Comparison of ENCODE assay signal across 9 cellular contexts in the genomic region with DNA sequence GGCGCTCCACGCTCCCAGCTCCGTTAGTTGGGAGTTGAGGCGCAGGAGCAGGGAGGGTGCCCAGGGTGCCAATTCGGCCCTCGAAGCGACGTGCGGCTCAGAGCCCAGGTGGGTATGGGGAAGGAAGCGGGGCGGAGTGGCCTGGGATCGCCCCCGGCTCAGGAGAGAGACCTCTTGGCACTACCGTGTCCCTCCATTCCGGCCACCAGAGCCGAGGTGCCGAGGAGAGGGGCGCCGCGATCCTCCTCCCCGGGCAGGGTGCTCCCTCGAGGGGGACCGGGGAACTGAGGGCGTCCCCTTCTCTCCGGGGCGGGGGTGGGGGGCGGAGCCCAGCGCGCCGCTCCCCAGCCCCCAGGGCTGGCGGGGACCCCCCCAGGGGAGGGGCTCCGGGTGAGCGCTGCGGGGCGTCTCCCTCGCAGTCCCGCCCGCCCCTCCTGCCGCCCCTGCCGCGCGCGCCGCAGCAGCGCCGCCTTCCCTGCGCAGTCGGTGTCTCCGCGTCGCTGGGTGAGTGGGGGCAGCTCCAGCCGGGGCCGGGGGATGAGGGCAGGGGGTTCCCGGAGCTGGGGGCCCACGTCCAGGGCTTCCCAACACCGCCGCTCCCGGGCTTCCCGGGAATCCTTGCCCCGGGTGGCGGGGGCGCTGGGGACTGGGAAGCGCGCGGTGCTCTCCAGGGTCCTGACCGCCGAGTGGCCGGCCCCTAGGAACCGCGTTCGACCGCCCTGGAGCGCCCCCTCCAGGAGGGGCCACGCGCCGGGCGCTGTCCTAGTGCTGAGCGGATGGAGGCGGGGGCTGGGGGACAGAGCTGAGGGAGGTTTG. TPM values are rescaled to one million over a fixed set of nuclear protein-coding genes. Genes with fewer than 3 reads are reported as not detected.
DNase-seq lines count a peak whose midpoint lies in the region; FAIRE-seq and TF ChIP-seq lines count a peak whose summit lies in the region.
"Had no signal": no experiment of that assay in that cellular context is flagged by ENCODE, and none has a peak within 500 bp of the region (broad histone marks: within the 10 kb centered on the region; RNA-seq: fewer than 3 reads in every experiment).

TSS of gene HPCA (plus strand) at position 480 of the 816 bp plus-strand sequence. CDS start 2,408 bp downstream, outside the sequence.

- H3K4me1 ChIP-seq in NT2/D1 (ENCODE audit: insufficient read depth, insufficient read length) (peaks cover 22% of the 10 kb centered on the region), kidney (ENCODE audit: control insufficient read depth in 1 of 2, insufficient read depth in 1 of 2, low read depth in 1 of 2, low read length in 2 of 2) (no peaks in the 10 kb centered on the region), stomach (peaks cover 17 to 29% (median 25%) of the 10 kb centered on the region in 4 donors), tibial artery (peaks cover 0 to 26% (median 22%) of the 10 kb centered on the region in 4 donors)

- H3K36me3 Mint-ChIP-seq in brain = no peaks in the 10 kb centered on the region

- peaks cover 42% of the 10 kb centered on the region for H3K27me3 ChIP-seq in NT2/D1 (ENCODE audit: insufficient read depth, insufficient read length)
- peaks cover 11 to 70% (median 36%) of the 10 kb centered on the region in 3 donors for H3K27me3 ChIP-seq in stomach
- peaks cover 0 to 64% of the 10 kb centered on the region in 2 donors for H3K27me3 ChIP-seq in tibial artery

- TF ChIP-seq CTCF in brain (conservative IDR thresholded peaks at IDR 0.05) (peak; percentile 58 to 69), kidney (IDR thresholded peaks at IDR 0.05; ENCODE audit: borderline replicate concordance, extremely low read depth, insufficient read depth) (peak; percentile 33), stomach (IDR thresholded peaks at IDR 0.05) (peak in 4 of 7 experiments; percentile 11 to 41 (median 20)), tibial artery (IDR thresholded peaks at IDR 0.05) (peak in 1 of 2 experiments; percentile 14)

- H3K9ac ChIP-seq in NT2/D1 (ENCODE audit: insufficient read length, low read depth) = peak within 1 kb of the TSS; percentile 7
- no peak within 1 kb of the TSS for H3K9ac ChIP-seq in kidney (ENCODE audit: low read length in 2 of 2)

- peaks cover 53% of the 10 kb centered on the region for H3K27me3 Mint-ChIP-seq in brain

- H3K9me3 Mint-ChIP-seq in brain = peaks cover 0 to 7% (median 0%) of the 10 kb centered on the region in 5 experiments

- no peak for TF ChIP-seq POLR2A in stomach (IDR thresholded peaks at IDR 0.05)

- H3K36me3 ChIP-seq in NT2/D1 (ENCODE audit: insufficient read depth, insufficient read length, low read length) = no peaks in the 10 kb centered on the region
- H3K36me3 ChIP-seq in kidney (ENCODE audit: control insufficient read depth in 1 of 2, insufficient read depth in 2 of 2, low read length in 2 of 2) = no peaks in the 10 kb centered on the region
- no peaks in the 10 kb centered on the region for H3K36me3 ChIP-seq in stomach
- no peaks in the 10 kb centered on the region for H3K36me3 ChIP-seq in tibial artery

- H3K4me3 ChIP-seq in NT2/D1 (ENCODE audit: insufficient read length, low read depth) (no peak within 1 kb of the TSS), kidney (ENCODE audit: low read length in 2 of 2) (no peak within 1 kb of the TSS), stomach (peak within 1 kb of the TSS; percentile 20 to 41 (median 30)), tibial artery (no peak within 1 kb of the TSS)

- H3K27ac ChIP-seq in kidney (ENCODE audit: low read depth in 2 of 2, low read length in 2 of 2) (no peak within 1 kb of the TSS), stomach (no peak within 1 kb of the TSS), tibial artery (no peak within 1 kb of the TSS)

- H3K4me3 Mint-ChIP-seq in brain = peak within 1 kb of the TSS; percentile 47 to 85 (median 79)

- TF ChIP-seq EP300 in stomach (IDR thresholded peaks at IDR 0.05) = no peak

- H3K27ac Mint-ChIP-seq in brain = peak within 1 kb of the TSS in 3 of 5 experiments; percentile 49 to 88 (median 80)

- peak; percentile 29 for DNase-seq in activated naive CD4-positive, alpha-beta T cell treated with Interleukin-2 at 50 U/mL for 16 hours
- DNase-seq in activated naive CD4-positive, alpha-beta T cell treated with anti-CD3 and anti-CD28 coated beads, Interleukin-2, amount 50 U/mL, for 16 hours = no peak
- DNase-seq in NT2/D1 (ENCODE audit: low read depth, low spot score) (peak; percentile 78), kidney (peak; percentile 59), stomach (peak; percentile 61), tibial artery (no peak), SHP77 treated with DMSO at 0.1 percent for 48 hours (lab: John Stamatoyannopoulos, UW) (no peak)

- intact Hi-C loops in kidney (cut with DNase I) (no loop called here), stomach (cut with DNase I; ENCODE audit: low total_unique reads) (no loop called here), tibial artery (cut with DNase I; ENCODE audit: low total_unique reads) (no loop called here)

- H3K4me1 Mint-ChIP-seq in brain = peaks cover 59% of the 10 kb centered on the region

- 3 to 4% (median 3%) methylated on average over 20 to 79 of the region's 79 CpGs for WGBS in stomach, 5 donors

- H3K9me3 ChIP-seq in NT2/D1 (ENCODE audit: insufficient read depth, low read length) (no peaks in the 10 kb centered on the region), kidney (ENCODE audit: control insufficient read depth in 1 of 2, low read length in 2 of 2) (no peaks in the 10 kb centered on the region), stomach (no peaks in the 10 kb centered on the region), tibial artery (no peaks in the 10 kb centered on the region)

- FAIRE-seq in kidney (lab: Jason Lieb, UNC) = no peak
- FAIRE-seq: GM18507 had no signal

RNA-seq across cellular contexts. Expression of gene HPCA, which starts in this region (rescaled TPM):
- polyA plus RNA-seq in brain (ENCODE audit: insufficient read depth, low read depth, low replicate concordance) = 75.9 TPM
- 0.28 TPM for total RNA-seq in kidney
- polyA plus RNA-seq in kidney (ENCODE audit: insufficient read depth, low read depth, low replicate concordance) = 1.2 TPM
- 1 to 10 TPM in 1 of 5 donors, not detected in 4; 4.9 TPM for total RNA-seq in stomach
- polyA plus RNA-seq in stomach = under 1 TPM in 2 of 3 donors, not detected in 1; 0.30 to 0.75 TPM

Comparison
In these comparisons a context has a peak if more than half of its experiments do, and no peak if none do; other contexts are left out.
1. RNA of gene HPCA (polyA plus RNA-seq): 75.9 TPM in brain (single experiment); 1.2 TPM in kidney (single experiment) and 0.30 to 0.75 TPM in stomach; every median in the first group is over 10 times any median in the second.
2. DNase-seq: peak in activated naive CD4-positive, alpha-beta T cell treated with Interleukin-2 at 50 U/mL for 16 hours (single experiment), NT2/D1 (single experiment), kidney (single experiment) and stomach (single experiment); none in activated naive CD4-positive, alpha-beta T cell treated with anti-CD3 and anti-CD28 coated beads, Interleukin-2, amount 50 U/mL, for 16 hours (single experiment), tibial artery (0 of 2) and SHP77 treated with DMSO at 0.1 percent for 48 hours (single experiment).
3. H3K4me3 ChIP-seq: peak in stomach (4 of 4); none in NT2/D1 (single experiment), kidney (0 of 2) and tibial artery (0 of 2).